Comparison of ENCODE assay signal across 10 cellular contexts in the genomic region with DNA sequence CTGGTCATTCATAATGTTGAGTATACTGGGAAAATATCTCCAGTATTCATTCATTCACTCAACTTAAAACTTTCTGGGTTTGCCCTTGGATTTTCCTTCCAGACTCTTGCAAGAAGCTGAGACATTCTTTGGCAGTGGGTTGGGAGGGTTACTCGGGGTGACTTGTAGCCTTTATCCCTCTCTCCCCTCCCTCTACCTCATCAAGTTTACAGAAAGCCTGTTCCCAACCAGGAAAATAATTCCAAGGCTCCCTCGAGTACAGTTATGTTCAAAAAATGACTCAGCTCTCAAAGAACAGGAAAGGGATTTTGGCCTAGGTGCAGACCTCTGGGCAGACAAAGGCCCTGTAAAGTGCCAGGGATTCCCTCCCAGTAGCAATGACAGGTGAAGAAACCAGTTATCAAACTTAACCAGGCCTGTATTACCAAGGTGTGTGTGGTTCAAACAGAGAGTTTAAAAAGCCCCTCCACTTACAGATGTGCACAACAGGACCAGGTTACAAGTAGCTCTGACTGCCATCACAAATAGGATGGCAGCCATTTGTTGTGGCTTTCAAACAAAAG. TPM values are rescaled to one million over a fixed set of nuclear protein-coding genes. Genes with fewer than 3 reads are reported as not detected.
A peak's percentile ranks its signal among the peaks of the same experiment; 100 is the strongest.
DNase-seq lines count a peak whose midpoint lies in the region; ATAC-seq lines count a peak whose summit lies in the region.
"Had no signal": no experiment of that assay in that cellular context is flagged by ENCODE, and none has a peak within 500 bp of the region (broad histone marks: within the 10 kb centered on the region; RNA-seq: fewer than 3 reads in every experiment).

No MANE protein-coding gene starts in this region.

- H3K4me1 Mint-ChIP-seq in activated naive CD8-positive, alpha-beta T cell treated with anti-CD3 and anti-CD28 coated beads for 36 hours: peaks cover 43% of the 10 kb centered on the region

- no peak overlapping the region for H3K4me3 Mint-ChIP-seq in activated naive CD8-positive, alpha-beta T cell treated with anti-CD3 and anti-CD28 coated beads for 36 hours

- intact Hi-C loops in Right ventricle myocardium superior (cut with DNase I): loop anchor here (5.0 kb wide), 1 partner anchor 43 kb away; a partner anchor contains a TSS

- H3K9me3 ChIP-seq in skeletal muscle tissue (ENCODE audit: control insufficient read depth in 3 of 3, low read length in 3 of 3): no peaks in the 10 kb centered on the region

- peak overlapping the region; percentile 72 for H3K27ac ChIP-seq in skeletal muscle tissue (ENCODE audit: low read depth, low read length)

- H3K36me3 Mint-ChIP-seq in activated naive CD8-positive, alpha-beta T cell treated with anti-CD3 and anti-CD28 coated beads for 36 hours: peaks cover 58% of the 10 kb centered on the region

- peak; percentile 73 for ATAC-seq in Right ventricle myocardium superior (ENCODE audit: poor library complexity)

- H3K36me3 ChIP-seq in skeletal muscle tissue (ENCODE audit: control insufficient read depth in 3 of 3, insufficient read depth in 3 of 3, low read length in 3 of 3): peaks cover 10 to 24% (median 12%) of the 10 kb centered on the region in 3 donors

- no peak overlapping the region for H3K9ac ChIP-seq in skeletal muscle tissue (ENCODE audit: low read depth in 1 of 3, low read length in 3 of 3)

- H3K27me3 ChIP-seq in skeletal muscle tissue (ENCODE audit: control insufficient read depth in 3 of 3, insufficient read depth in 3 of 3, low read length in 3 of 3): no peaks in the 10 kb centered on the region

- H3K4me1 ChIP-seq in skeletal muscle tissue (ENCODE audit: control insufficient read depth in 3 of 3, insufficient read depth in 3 of 3, low read length in 3 of 3): peaks cover 42 to 47% (median 42%) of the 10 kb centered on the region in 3 donors

- H3K27me3 Mint-ChIP-seq in activated naive CD8-positive, alpha-beta T cell treated with anti-CD3 and anti-CD28 coated beads for 36 hours: no peaks in the 10 kb centered on the region

- H3K9me3 Mint-ChIP-seq in activated naive CD8-positive, alpha-beta T cell treated with anti-CD3 and anti-CD28 coated beads for 36 hours: peaks cover 1% of the 10 kb centered on the region

- H3K4me3 ChIP-seq in skeletal muscle tissue (ENCODE audit: low read length in 3 of 3): no peak overlapping the region

- H3K27ac Mint-ChIP-seq in activated naive CD8-positive, alpha-beta T cell treated with anti-CD3 and anti-CD28 coated beads for 36 hours: peak overlapping the region; percentile 31

- DNase-seq in EL (peak; percentile 40), Right ventricle myocardium superior (no peak), DMS153 treated with DMSO at 0.1 percent for 48 hours (lab: John Stamatoyannopoulos, UW; ENCODE audit: unreplicated experiment) (no peak), NCI-H187 treated with DMSO at 0.1 percent for 48 hours (lab: John Stamatoyannopoulos, UW) (no peak), HUDEP-2 (lab: John Stamatoyannopoulos, UW; ENCODE audit: unreplicated experiment in 76 of 76) (no peak), NCI-H345 treated with DMSO at 0.1 percent for 48 hours (lab: John Stamatoyannopoulos, UW; ENCODE audit: unreplicated experiment) (no peak)
- no peak for DNase-seq in activated naive CD8-positive, alpha-beta T cell treated with anti-CD3 and anti-CD28 coated beads for 36 hours
- DNase-seq: DMS53, NCI-H2029 treated with DMSO at 0.1 percent for 48 hours had no signal

RNA-seq across cellular contexts. Expression of a gene that starts 22.2 kb away (rescaled TPM):
- 100 to 1,000 TPM; 315 to 324 TPM for total RNA-seq in activated naive CD8-positive, alpha-beta T cell treated with anti-CD3 and anti-CD28 coated beads for 36 hours
- 112 TPM for total RNA-seq in Right ventricle myocardium superior
- total RNA-seq in skeletal muscle tissue: 56.4 TPM

RNA-seq across cellular contexts. Expression of a gene that starts 41.7 kb away (rescaled TPM):
- total RNA-seq in activated naive CD8-positive, alpha-beta T cell treated with anti-CD3 and anti-CD28 coated beads for 36 hours: 1 to 10 TPM; 3.3 to 3.9 TPM
- 2.5 TPM for total RNA-seq in Right ventricle myocardium superior
- 1.6 TPM for total RNA-seq in skeletal muscle tissue
